Comparison of ENCODE assay signal across 4 cellular contexts in the genomic region with DNA sequence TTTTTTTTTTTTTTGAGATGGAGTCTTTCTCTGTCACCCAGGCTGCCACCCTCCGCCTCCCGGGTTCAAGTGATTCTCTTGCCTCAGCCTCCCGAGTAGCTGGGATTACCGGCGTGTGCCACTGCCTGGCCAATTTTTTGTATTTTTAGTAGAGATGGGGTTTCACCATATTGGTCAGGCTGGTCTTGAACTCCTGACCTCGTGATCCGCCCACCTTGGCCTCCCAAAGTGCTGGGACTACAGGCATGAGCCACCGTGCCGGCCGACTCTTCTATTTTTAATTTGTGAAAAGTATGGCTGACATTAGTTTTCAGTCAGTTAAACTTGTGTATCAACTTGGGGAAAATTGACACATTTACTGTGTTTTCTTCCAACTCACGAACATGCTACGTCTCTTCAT. TPM values are rescaled to one million over a fixed set of nuclear protein-coding genes. Genes with fewer than 3 reads are reported as not detected.
"Had no signal": no experiment of that assay in that cellular context is flagged by ENCODE, and none has a peak within 500 bp of the region (broad histone marks: within the 10 kb centered on the region; RNA-seq: fewer than 3 reads in every experiment).

No MANE protein-coding gene starts in this region.

RNA-seq across cellular contexts. Expression of a gene that starts 53.6 kb away (rescaled TPM):
- total RNA-seq: kidney epithelial cell, lung microvascular endothelial cell, mammary epithelial cell, myocyte had no signal
